Comparison of ENCODE assay signal across 16 cellular contexts in the genomic region with DNA sequence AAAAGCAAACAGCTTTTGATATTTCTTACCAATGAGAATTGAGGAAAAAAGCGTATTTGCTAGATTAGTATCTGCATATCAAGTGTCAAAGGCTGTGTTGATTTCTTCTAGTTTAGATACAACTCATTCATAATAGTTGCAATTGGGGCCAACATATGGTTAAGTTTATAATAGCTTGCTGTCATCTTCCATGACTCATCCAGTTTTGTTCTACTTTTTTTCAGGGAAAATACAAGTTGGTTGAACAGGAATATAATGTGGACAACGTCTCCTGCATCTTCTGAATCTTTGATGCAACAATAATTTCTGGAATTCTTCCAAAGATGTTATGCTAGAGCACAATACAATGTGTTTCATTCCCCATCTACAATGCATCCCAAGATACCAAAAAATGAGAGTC.
DNase-seq lines count a peak whose midpoint lies in the region; ATAC-seq and TF ChIP-seq lines count a peak whose summit lies in the region.
"Had no signal": no experiment of that assay in that cellular context is flagged by ENCODE, and none has a peak within 500 bp of the region (broad histone marks: within the 10 kb centered on the region; RNA-seq: fewer than 3 reads in every experiment).

No MANE protein-coding gene starts in this region.

- intact Hi-C loops in PC-3 (cut with micrococcal nuclease), result no loop called here

- no peaks in the 10 kb centered on the region for H3K9me3 Mint-ChIP-seq in osteocyte (ENCODE audit: unreplicated experiment)
- peaks cover 0 to 4% (median 0%) of the 10 kb centered on the region in 9 donors for H3K9me3 Mint-ChIP-seq in naive thymus-derived CD8-positive, alpha-beta T cell
- H3K9me3 Mint-ChIP-seq: CD4-positive, alpha-beta memory T cell; H9; IgD-negative memory B cell had no signal

- H3K9ac ChIP-seq in GM23248 (no peak overlapping the region), PC-3 (ENCODE audit: low read length) (no peak overlapping the region)

- H3F3A ChIP-seq in GM23248 (ENCODE audit: insufficient read depth), result no peaks in the 10 kb centered on the region
- no peaks in the 10 kb centered on the region for H3F3A ChIP-seq in PC-3 (ENCODE audit: low read length, unreplicated experiment)

- H3K27me3 ChIP-seq in GM23248 (replicated peaks; ENCODE audit: insufficient read depth) (no peaks in the 10 kb centered on the region), PC-3 (ENCODE audit: low read length) (no peaks in the 10 kb centered on the region), SJCRH30 (no peaks in the 10 kb centered on the region)
- H3K27me3 ChIP-seq: BE2C had no signal

- no peaks in the 10 kb centered on the region for H3K9me3 ChIP-seq in GM23248 (ENCODE audit: low read depth)
- no peaks in the 10 kb centered on the region for H3K9me3 ChIP-seq in PC-3 (ENCODE audit: low read length)
- H3K9me3 ChIP-seq in SJCRH30 (replicated peaks), result no peaks in the 10 kb centered on the region
- H3K9me3 ChIP-seq: BE2C had no signal

- H3K27ac Mint-ChIP-seq in osteocyte (ENCODE audit: unreplicated experiment), result no peak overlapping the region
- no peak overlapping the region for H3K27ac Mint-ChIP-seq in naive thymus-derived CD8-positive, alpha-beta T cell
- H3K27ac Mint-ChIP-seq: H9, IgD-negative memory B cell had no signal

- TF ChIP-seq CTCF in PC-3 (conservative IDR thresholded peaks at IDR 0.05; ENCODE audit: low read depth, low read length) (no peak), osteocyte (IDR thresholded peaks at IDR 0.05) (no peak)

- H3K4me3 ChIP-seq in GM23248 (no peak overlapping the region), PC-3 (ENCODE audit: low read length) (no peak overlapping the region), SJCRH30 (no peak overlapping the region)

- no peaks in the 10 kb centered on the region for H3K36me3 Mint-ChIP-seq in osteocyte (ENCODE audit: unreplicated experiment)
- H3K36me3 Mint-ChIP-seq in naive thymus-derived CD8-positive, alpha-beta T cell, result no peaks in the 10 kb centered on the region
- H3K36me3 Mint-ChIP-seq: CD4-positive, alpha-beta memory T cell; IgD-negative memory B cell had no signal

- DNase-seq in GM23248 (peak; percentile 30), PC-3 (peak; percentile 18), dermis blood vessel endothelial cell (peak; percentile 60), foreskin melanocyte (peak; percentile 2), osteocyte (ENCODE audit: extremely low spot score, unreplicated experiment) (no peak), SJCRH30 (no peak), SHP77 treated with DMSO at 0.1 percent for 48 hours (lab: John Stamatoyannopoulos, UW) (no peak)
- DNase-seq in naive thymus-derived CD8-positive, alpha-beta T cell, result no peak
- DNase-seq: BE2C; CD4-positive, alpha-beta memory T cell; H9; NCI-H1048; NCI-H2107; NCI-H226 had no signal

- 33 to 38% methylated on average over 2 of the region's 2 CpGs for WGBS in GM23248 (ENCODE audit: low coverage in 1 of 2, low lambda C conversion rate in 2 of 2, missing lambda C conversion rate in 2 of 2), 2 experiments

- CTCF ChIA-PET in PC-3 (lab: Charles Lee), result no interaction called here

- H3K27me3 Mint-ChIP-seq in osteocyte (ENCODE audit: unreplicated experiment), result no peaks in the 10 kb centered on the region
- no peaks in the 10 kb centered on the region for H3K27me3 Mint-ChIP-seq in naive thymus-derived CD8-positive, alpha-beta T cell
- H3K27me3 Mint-ChIP-seq: CD4-positive, alpha-beta memory T cell; IgD-negative memory B cell had no signal

- peaks cover 3% of the 10 kb centered on the region for H3K4me1 Mint-ChIP-seq in osteocyte (ENCODE audit: unreplicated experiment)
- no peaks in the 10 kb centered on the region for H3K4me1 Mint-ChIP-seq in naive thymus-derived CD8-positive, alpha-beta T cell
- H3K4me1 Mint-ChIP-seq: CD4-positive, alpha-beta memory T cell; H9; IgD-negative memory B cell had no signal

- H3K4me3 Mint-ChIP-seq in osteocyte (ENCODE audit: unreplicated experiment), result no peak overlapping the region
- H3K4me3 Mint-ChIP-seq in naive thymus-derived CD8-positive, alpha-beta T cell, result no peak overlapping the region
- H3K4me3 Mint-ChIP-seq: CD4-positive, alpha-beta memory T cell; H9; IgD-negative memory B cell had no signal

- no peak for ATAC-seq in PC-3
- no peak for ATAC-seq in naive thymus-derived CD8-positive, alpha-beta T cell
- ATAC-seq: Right ventricle myocardium inferior had no signal

- BruUV-seq in PC-3 (replicated peaks; lab: Mats Ljungman, UMichigan), result no TSS peak

- H3K36me3 ChIP-seq in GM23248 (ENCODE audit: low read depth) (no peaks in the 10 kb centered on the region), PC-3 (ENCODE audit: low read depth, low read length) (no peaks in the 10 kb centered on the region), SJCRH30 (no peaks in the 10 kb centered on the region)
- H3K36me3 ChIP-seq: BE2C had no signal

- no peaks in the 10 kb centered on the region for H3K9me2 ChIP-seq in GM23248 (ENCODE audit: insufficient read depth)
- no peaks in the 10 kb centered on the region for H3K9me2 ChIP-seq in PC-3 (replicated peaks; ENCODE audit: low read length)

- H4K20me1 ChIP-seq in GM23248 (ENCODE audit: insufficient read depth), result no peaks in the 10 kb centered on the region
- no peaks in the 10 kb centered on the region for H4K20me1 ChIP-seq in PC-3 (ENCODE audit: low read length)

- POLR2A ChIA-PET in PC-3 (lab: Charles Lee; ENCODE audit: unreplicated experiment), result no interaction called here
- POLR2A ChIA-PET in naive thymus-derived CD8-positive, alpha-beta T cell (lab: Charles Lee), result no interaction called here

- H3K27ac ChIP-seq in GM23248 (no peak overlapping the region), PC-3 (ENCODE audit: low read length) (no peak overlapping the region), SJCRH30 (no peak overlapping the region)

- no peak overlapping the region for H3K4me2 ChIP-seq in GM23248 (ENCODE audit: unreplicated experiment)
- no peak overlapping the region for H3K4me2 ChIP-seq in PC-3 (ENCODE audit: low read length)

- H3K79me2 ChIP-seq in GM23248 (ENCODE audit: insufficient read depth) (no peaks in the 10 kb centered on the region), PC-3 (ENCODE audit: low read length) (no peaks in the 10 kb centered on the region)

- H2AFZ ChIP-seq in GM23248, result no peak overlapping the region
- no peak overlapping the region for H2AFZ ChIP-seq in PC-3 (ENCODE audit: low read length)

- H3K4me1 ChIP-seq in GM23248 (ENCODE audit: insufficient read depth) (no peaks in the 10 kb centered on the region; the same call in 1 of the 2 replicates), PC-3 (ENCODE audit: insufficient read depth, low read length) (no peaks in the 10 kb centered on the region), SJCRH30 (peaks cover 5% of the 10 kb centered on the region; the same call in 1 of the 2 replicates)
- H3K4me1 ChIP-seq: BE2C had no signal

- in situ Hi-C loops in GM23248 (cut with MboI), result no loop called here

Comparison
In these comparisons a context has a peak if more than half of its experiments do, and no peak if none do; other contexts are left out.
1. DNase-seq: peak in GM23248 (single experiment), PC-3 (single experiment), dermis blood vessel endothelial cell (single experiment) and foreskin melanocyte (single experiment); none in osteocyte (single experiment), SJCRH30 (0 of 2), SHP77 treated with DMSO at 0.1 percent for 48 hours (single experiment) and naive thymus-derived CD8-positive, alpha-beta T cell (0 of 10).